8 cellular contexts compared by ENCODE assay signal in the genomic region with DNA sequence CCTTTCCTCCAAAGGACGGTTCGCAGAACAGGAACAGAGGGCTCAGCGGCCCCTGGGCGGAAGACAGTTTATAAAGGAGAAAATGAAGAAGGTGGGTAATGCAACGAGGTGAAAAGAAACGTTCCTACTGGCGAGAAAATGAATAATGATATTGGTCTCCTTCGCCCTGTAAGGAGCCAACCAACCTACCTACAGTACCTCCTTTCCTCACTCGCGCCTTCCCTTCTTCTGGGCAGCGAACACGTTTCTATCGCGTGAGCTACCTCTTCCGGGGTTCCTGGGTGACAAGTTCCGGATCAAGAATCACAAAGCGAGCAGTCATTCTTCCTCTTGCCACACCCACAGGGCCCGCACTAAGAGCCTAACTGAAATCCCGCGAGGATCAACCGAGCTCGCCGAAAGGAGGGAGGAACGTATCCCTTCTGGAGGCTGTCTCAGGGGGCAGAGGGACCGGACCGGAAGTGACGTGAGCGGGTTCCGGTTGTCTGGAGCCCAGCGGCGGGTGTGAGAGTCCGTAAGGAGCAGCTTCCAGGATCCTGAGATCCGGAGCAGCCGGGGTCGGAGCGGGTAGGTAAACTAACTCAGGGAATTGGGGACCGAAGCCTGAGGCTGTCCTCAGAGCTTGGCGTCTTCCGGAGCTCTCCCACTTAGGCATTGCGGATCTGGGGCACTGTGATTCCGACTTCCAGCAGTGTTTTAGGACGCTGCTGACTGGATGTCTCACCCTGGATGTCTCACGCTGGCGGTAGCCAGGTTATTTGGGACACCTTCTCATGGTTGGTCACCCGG. TPM values are rescaled to one million over a fixed set of nuclear protein-coding genes. Genes with fewer than 3 reads are reported as not detected.
A peak's percentile ranks its signal among the peaks of the same experiment; 100 is the strongest.
DNase-seq lines count a peak whose midpoint lies in the region; ATAC-seq and TF ChIP-seq lines count a peak whose summit lies in the region.

A gene (minus strand): TSS at position 249 of the 789 bp plus-strand sequence. CDS start 9,452 bp downstream, outside the sequence.
A gene (plus strand): TSS at position 473 of the 789 bp plus-strand sequence. CDS start 23,793 bp downstream, outside the sequence.

- H3K4me3 Mint-ChIP-seq in T-helper 1 cell treated with Interleukin-12 subunit alpha and Interleukin-12 subunit beta and Interleukin-4 antibody, amounts not matched to agents 30 μg/mL and 1 μg/mL, for 36 hours: peak within 1 kb of the TSS; percentile 100
- peak within 1 kb of the TSS; percentile 98 for H3K4me3 Mint-ChIP-seq in progenitor cell of endocrine pancreas (ENCODE audit: low read depth)

- H3K27ac Mint-ChIP-seq in T-helper 1 cell treated with Interleukin-12 subunit alpha and Interleukin-12 subunit beta and Interleukin-4 antibody, amounts not matched to agents 30 μg/mL and 1 μg/mL, for 36 hours: peak within 1 kb of the TSS; percentile 98
- peak within 1 kb of the TSS; percentile 99 for H3K27ac Mint-ChIP-seq in progenitor cell of endocrine pancreas

- H3K9me3 Mint-ChIP-seq in T-helper 1 cell treated with Interleukin-12 subunit alpha and Interleukin-12 subunit beta and Interleukin-4 antibody, amounts not matched to agents 30 μg/mL and 1 μg/mL, for 36 hours: no peaks in the 10 kb centered on the region
- H3K9me3 Mint-ChIP-seq in progenitor cell of endocrine pancreas (ENCODE audit: low read depth): no peaks in the 10 kb centered on the region

- TF ChIP-seq CTCF in GM13977 (IDR thresholded peaks at IDR 0.05; ENCODE audit: extremely low read depth, insufficient read depth, missing control alignments) (no peak), progenitor cell of endocrine pancreas (IDR thresholded peaks at IDR 0.05; ENCODE audit: unreplicated experiment) (no peak)

- ATAC-seq in HG02884 (IDR thresholded peaks at IDR 0.05; ENCODE audit: unreplicated experiment) (peak; percentile 94), left cardiac atrium (peak; percentile 99)

- intact Hi-C loops in left cardiac atrium (cut with DNase I): no loop called here

- peak; percentile 95 for DNase-seq in GM13977 (ENCODE audit: low spot score)
- DNase-seq in NCI-H1694 (lab: John Stamatoyannopoulos, UW): peak; percentile 99
- DNase-seq in amniotic stem cell (lab: John Stamatoyannopoulos, UW): peak; percentile 99
- peak; percentile 98 for DNase-seq in left cardiac atrium
- DNase-seq in progenitor cell of endocrine pancreas (ENCODE audit: low spot score, unreplicated experiment): peak; percentile 93
- peak; percentile 98 for DNase-seq in ureter (ENCODE audit: low spot score)

- peaks cover 14% of the 10 kb centered on the region for H3K36me3 Mint-ChIP-seq in T-helper 1 cell treated with Interleukin-12 subunit alpha and Interleukin-12 subunit beta and Interleukin-4 antibody, amounts not matched to agents 30 μg/mL and 1 μg/mL, for 36 hours (ENCODE audit: low read depth)
- H3K36me3 Mint-ChIP-seq in progenitor cell of endocrine pancreas (ENCODE audit: insufficient read depth): peaks cover 4% of the 10 kb centered on the region

- peaks cover 31% of the 10 kb centered on the region for H3K4me1 Mint-ChIP-seq in T-helper 1 cell treated with Interleukin-12 subunit alpha and Interleukin-12 subunit beta and Interleukin-4 antibody, amounts not matched to agents 30 μg/mL and 1 μg/mL, for 36 hours (ENCODE audit: low read depth)
- H3K4me1 Mint-ChIP-seq in progenitor cell of endocrine pancreas (ENCODE audit: low read depth): peaks cover 32% of the 10 kb centered on the region

- in situ Hi-C loops in GM13977 (cut with MboI; ENCODE audit: low pct_unique_long_range_greater_than_20kb, low sequenced_read_pairs, unreplicated experiment): no loop called here

- no peaks in the 10 kb centered on the region for H3K27me3 Mint-ChIP-seq in T-helper 1 cell treated with Interleukin-12 subunit alpha and Interleukin-12 subunit beta and Interleukin-4 antibody, amounts not matched to agents 30 μg/mL and 1 μg/mL, for 36 hours (ENCODE audit: low read depth)
- no peaks in the 10 kb centered on the region for H3K27me3 Mint-ChIP-seq in progenitor cell of endocrine pancreas

RNA-seq across cellular contexts. Expression of the first gene that starts in this region (rescaled TPM):
- total RNA-seq in left cardiac atrium (10 to 100 TPM; 10.1 to 15.4 TPM), progenitor cell of endocrine pancreas (19.2 and 23.8 TPM in 2 replicates), ureter (25.8 TPM)

RNA-seq across cellular contexts. Expression of the second gene that starts in this region (rescaled TPM):
- total RNA-seq in left cardiac atrium (100 to 1,000 TPM in 1 of 2 donors, 10 to 100 TPM in 1; 82.1 to 123 TPM), progenitor cell of endocrine pancreas (162 and 177 TPM in 2 replicates), ureter (335 TPM)

Comparison
In these comparisons a context has a peak if more than half of its experiments do, and no peak if none do; other contexts are left out.
1. Peak in every context shown above with its lines: DNase-seq and ATAC-seq.